In the genomic region with DNA sequence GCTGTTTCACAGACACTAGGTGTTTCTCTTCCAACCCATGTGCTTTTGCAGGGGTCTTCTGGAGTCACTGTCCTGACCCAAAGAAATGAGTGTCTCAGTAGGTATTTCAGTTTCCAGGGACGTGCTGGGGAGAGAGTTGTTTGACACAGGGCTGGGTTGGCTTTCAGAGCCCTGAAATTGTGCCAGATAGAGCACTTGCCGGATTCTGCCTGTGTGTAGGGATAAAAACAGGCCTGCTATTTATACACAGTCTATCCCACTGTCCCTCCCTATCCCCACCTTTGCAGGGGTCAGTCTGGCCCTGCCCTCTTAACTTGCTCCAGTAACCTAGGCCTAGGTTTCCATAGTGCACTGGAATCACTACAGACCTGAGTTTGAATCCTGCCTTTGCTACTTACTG, we compare ENCODE assay signal across 1 cellular context.
A peak's percentile ranks its signal among the peaks of the same experiment; 100 is the strongest.
TF ChIP-seq lines count a peak whose summit lies in the region.

No MANE protein-coding gene starts in this region.

TF ChIP-seq in H1, 55 proteins besides CTCF, POLR2A, EP300 and RAD21:
- peak; percentile 5 for TF ChIP-seq EZH2 (IDR thresholded peaks at IDR 0.05; ENCODE audit: low read depth, low read length, severe bottlenecking)
- TF ChIP-seq POU5F1 (IDR thresholded peaks at IDR 0.05; ENCODE audit: low read depth, low read length), result no peak
TF ChIP-seq in H1: peak in this region for 1.
